ENCODE assay signal across 7 cellular contexts in the genomic region with DNA sequence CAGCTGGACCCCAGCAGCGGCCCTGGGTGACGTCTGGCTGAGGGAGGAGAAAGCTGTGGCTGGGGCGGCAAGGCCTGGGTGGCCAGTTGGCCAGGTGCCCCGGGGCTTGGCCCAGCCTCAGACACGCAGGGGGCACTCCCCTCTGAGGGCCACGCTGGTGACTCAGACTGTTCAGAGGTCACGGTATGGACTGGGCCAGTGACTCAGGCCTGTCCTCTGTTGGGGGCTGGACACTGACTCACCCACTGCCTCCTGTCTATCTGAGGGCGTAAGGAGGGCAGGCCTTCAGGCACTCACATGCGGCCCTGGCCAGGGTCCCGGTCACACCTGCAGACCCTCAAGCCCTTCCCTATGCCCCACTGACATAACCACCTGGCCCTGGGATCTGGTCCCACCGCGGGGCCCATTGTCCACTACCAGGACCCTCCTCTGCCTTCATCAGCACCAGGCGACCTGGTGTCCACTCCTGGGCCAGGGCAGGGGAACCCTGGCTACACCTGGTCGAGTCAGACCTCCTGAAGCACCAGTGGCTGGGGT. TPM values are rescaled to one million over a fixed set of nuclear protein-coding genes. Genes with fewer than 3 reads are reported as not detected.
DNase-seq lines count a peak whose midpoint lies in the region; ATAC-seq and TF ChIP-seq lines count a peak whose summit lies in the region.

No MANE protein-coding gene starts in this region.

- peak; percentile 26 for DNase-seq in H9
- no peak for DNase-seq in T-helper 17 cell
- peak; percentile 38 for DNase-seq in left ventricle myocardium superior
- peak; percentile 21 for DNase-seq in stimulated activated CD8-positive, alpha-beta memory T cell treated with anti-CD3 and anti-CD28 coated beads, Interleukin-4, amount 100 ng/mL, for 48 hours
- no peak for DNase-seq in DMS153 treated with DMSO at 0.1 percent for 48 hours (lab: John Stamatoyannopoulos, UW; ENCODE audit: unreplicated experiment)
- no peak for DNase-seq in stimulated activated CD4-positive, alpha-beta T cell treated with anti-CD3 and anti-CD28 coated beads, Interleukin-2, amount 100 ng/mL, for 24 hours

- no peak overlapping the region for H3K56ac ChIP-seq in H9 (ENCODE audit: insufficient read length, low read depth, low read length)

- no peak overlapping the region for H3K27ac ChIP-seq in H9 (ENCODE audit: insufficient read length, low read depth, low read length)

- no peak for TF ChIP-seq CTCF in H9 (conservative IDR thresholded peaks at IDR 0.05)

- H3K27ac Mint-ChIP-seq in H9, result no peak overlapping the region
- H3K27ac Mint-ChIP-seq in T-helper 17 cell, result no peak overlapping the region

- no peak overlapping the region for H2BK20ac ChIP-seq in H9 (ENCODE audit: low read depth, low read length, poor library complexity, severe bottlenecking)

- H2AK5ac ChIP-seq in H9 (ENCODE audit: insufficient read length, low read length), result no peak overlapping the region

- H3K9me3 Mint-ChIP-seq in H9, result no peaks in the 10 kb centered on the region

- H4K8ac ChIP-seq in H9 (replicated peaks; ENCODE audit: insufficient read length, low read depth, low read length), result no peak overlapping the region

- H3K9me3 ChIP-seq in H9 (ENCODE audit: control insufficient read depth, low read depth, low read length) (no peaks in the 10 kb centered on the region), T-helper 17 cell (ENCODE audit: control insufficient read depth, low read length, poor library complexity, severe bottlenecking) (no peaks in the 10 kb centered on the region)

- H2BK12ac ChIP-seq in H9 (ENCODE audit: insufficient read length, low read depth, low read length), result no peak overlapping the region

- no peak overlapping the region for H2AFZ ChIP-seq in H9 (ENCODE audit: low read length)

- WGBS in H9 (ENCODE audit: extremely low coverage, insufficient read length, low lambda C conversion rate), result no CpG with 5 or more reads among the region's 14 CpGs

- intact Hi-C loops in left ventricle myocardium superior (cut with micrococcal nuclease), result no loop called here

- no peaks in the 10 kb centered on the region for H3K23me2 ChIP-seq in H9 (ENCODE audit: insufficient read length, low read depth, low read length, poor library complexity, severe bottlenecking)

- no peak overlapping the region for H3K23ac ChIP-seq in H9 (ENCODE audit: insufficient read length, low read depth, low read length)

- H3K27me3 Mint-ChIP-seq in H9 (ENCODE audit: low read depth) (peaks cover 5% of the 10 kb centered on the region), T-helper 17 cell (no peaks in the 10 kb centered on the region)

- H3K79me1 ChIP-seq in H9 (ENCODE audit: insufficient read depth, low read depth, low read length, poor library complexity, severe bottlenecking), result no peaks in the 10 kb centered on the region

- H3K79me2 ChIP-seq in H9 (ENCODE audit: insufficient read depth, low read length), result no peaks in the 10 kb centered on the region

- H3K4me3 Mint-ChIP-seq in H9, result no peak overlapping the region
- no peak overlapping the region for H3K4me3 Mint-ChIP-seq in T-helper 17 cell

- peak; percentile 35 for ATAC-seq in T-helper 17 cell
- peak; percentile 56 for ATAC-seq in left ventricle myocardium superior
- ATAC-seq in HG02588 (IDR thresholded peaks at IDR 0.05; ENCODE audit: unreplicated experiment), result no peak

- H3K4me2 ChIP-seq in H9 (ENCODE audit: insufficient read depth, insufficient read length, low read length), result no peak overlapping the region

- H2BK120ac ChIP-seq in H9 (ENCODE audit: low read depth, low read length, poor library complexity, severe bottlenecking), result no peak overlapping the region

- no peak overlapping the region for H3K18ac ChIP-seq in H9 (ENCODE audit: insufficient read length, low read depth, low read length)

- H3K27me3 ChIP-seq in H9 (ENCODE audit: insufficient read depth, low read length), result no peaks in the 10 kb centered on the region

- H2BK5ac ChIP-seq in H9 (ENCODE audit: insufficient read length, low read length), result no peak overlapping the region

- no peak overlapping the region for H2BK15ac ChIP-seq in H9 (ENCODE audit: low read depth, low read length)

- H3K4me1 Mint-ChIP-seq in H9 (no peaks in the 10 kb centered on the region; a peak in 1 of 4 replicates), T-helper 17 cell (no peaks in the 10 kb centered on the region)

- no peak overlapping the region for H4K5ac ChIP-seq in H9 (ENCODE audit: insufficient read length, low read depth, low read length)

- no peak overlapping the region for H3K9ac ChIP-seq in H9 (ENCODE audit: extremely low read depth, insufficient read length, low read length)

- H4K20me1 ChIP-seq in H9 (ENCODE audit: control insufficient read depth, insufficient read depth, insufficient read length), result no peaks in the 10 kb centered on the region

- H4K91ac ChIP-seq in H9 (ENCODE audit: insufficient read length, low read depth, low read length), result no peak overlapping the region

- no peak overlapping the region for H3K4ac ChIP-seq in H9 (ENCODE audit: low read depth, low read length)

- no peak overlapping the region for H3T11ph ChIP-seq in H9 (ENCODE audit: low read length)

- H3K4me1 ChIP-seq in H9 (ENCODE audit: insufficient read depth, low read length), result no peaks in the 10 kb centered on the region

- H3K14ac ChIP-seq in H9 (ENCODE audit: insufficient read depth, low read length), result no peak overlapping the region

- H3K36me3 Mint-ChIP-seq in H9 (ENCODE audit: insufficient read depth in 1 of 3, low read depth in 3 of 3) (no peaks in the 10 kb centered on the region), T-helper 17 cell (ENCODE audit: low read depth) (no peaks in the 10 kb centered on the region)

RNA-seq across cellular contexts. Expression of gene MUC5AC, which starts 3.7 kb away (rescaled TPM):
- total RNA-seq in H9 (2021) (not detected in 2 replicates), T-helper 17 cell (not detected), left ventricle myocardium superior (not detected)

Comparison
In these comparisons a context has a peak if more than half of its experiments do, and no peak if none do; other contexts are left out.
1. DNase-seq: peak in H9 (single experiment), left ventricle myocardium superior (single experiment) and stimulated activated CD8-positive, alpha-beta memory T cell treated with anti-CD3 and anti-CD28 coated beads, Interleukin-4, amount 100 ng/mL, for 48 hours (single experiment); none in T-helper 17 cell (0 of 3), DMS153 treated with DMSO at 0.1 percent for 48 hours (single experiment) and stimulated activated CD4-positive, alpha-beta T cell treated with anti-CD3 and anti-CD28 coated beads, Interleukin-2, amount 100 ng/mL, for 24 hours (0 of 2).